Comparison of ENCODE assay signal across 15 cellular contexts in genomic region chr3:37909067-37909911, GRCh38. TPM values are rescaled to one million over a fixed set of nuclear protein-coding genes. Genes with fewer than 3 reads are reported as not detected.
DNase-seq lines count a peak whose midpoint lies in the region; ATAC-seq, FAIRE-seq and TF ChIP-seq lines count a peak whose summit lies in the region.
"Had no signal": no experiment of that assay in that cellular context is flagged by ENCODE, and none has a peak within 500 bp of the region (broad histone marks: within the 10 kb centered on the region; RNA-seq: fewer than 3 reads in every experiment).

No MANE protein-coding gene starts in this region.

- 0 out of 2 replicates have a peak, but pooled peaks cover 4% of the 10 kb centered on the region for H3K36me3 ChIP-seq in GM23248 (ENCODE audit: low read depth)
- no peaks in the 10 kb centered on the region for H3K36me3 ChIP-seq in endothelial cell of umbilical vein (ENCODE audit: control insufficient read depth in 2 of 2, extremely low read depth in 1 of 2, insufficient read depth in 2 of 2, low read length in 2 of 2)

- no peak overlapping the region for H3K27ac ChIP-seq in GM23248
- peak overlapping the region; percentile 22 for H3K27ac ChIP-seq in endothelial cell of umbilical vein (ENCODE audit: insufficient read depth, low read depth, low read length)
- H3K27ac ChIP-seq: C4-2B, HL-60, parathyroid adenoma had no signal

- H3K4me1 ChIP-seq in GM23248 (ENCODE audit: insufficient read depth) (peaks cover 28% of the 10 kb centered on the region), endothelial cell of umbilical vein (ENCODE audit: control insufficient read depth, extremely low read depth, insufficient read depth, low read length) (peaks cover 39% of the 10 kb centered on the region)

- H3K4me2 ChIP-seq in GM23248 (ENCODE audit: unreplicated experiment) = no peak overlapping the region
- peak overlapping the region; percentile 3 for H3K4me2 ChIP-seq in endothelial cell of umbilical vein (ENCODE audit: insufficient read depth, low read length)

- no peak overlapping the region for H2AFZ ChIP-seq in GM23248
- no peak overlapping the region for H2AFZ ChIP-seq in endothelial cell of umbilical vein (ENCODE audit: low read depth, low read length)
- H2AFZ ChIP-seq: parathyroid adenoma had no signal

- peak overlapping the region; percentile 74 for H3K27ac Mint-ChIP-seq in neural crest cell (ENCODE audit: unreplicated experiment)

- peaks cover 66% of the 10 kb centered on the region for H3K4me1 Mint-ChIP-seq in neural crest cell

- H3K27me3 Mint-ChIP-seq in neural crest cell (ENCODE audit: low read depth) = no peaks in the 10 kb centered on the region

- DNase-seq in GM23248 (peak; percentile 23), RCC 7860 (ENCODE audit: low spot score) (peak; percentile 51), endothelial cell of umbilical vein (ENCODE audit: low read depth, low spot score) (peak; percentile 51), neural crest cell (ENCODE audit: low read depth, low spot score) (no peak), middle frontal gyrus (ENCODE audit: extremely low spot score, low spot score) (no peak)
- DNase-seq: activated CD8-positive, alpha-beta memory T cell treated with anti-CD3 and anti-CD28 coated beads, Interleukin-2, amount 50 U/mL, for 48 hours; NCI-H187; stimulated activated CD4-positive, alpha-beta T cell treated with anti-CD3 and anti-CD28 coated beads, Interleukin-2, amount 100 ng/mL, for 48 hours; stimulated activated naive CD8-positive, alpha-beta T cell treated with anti-CD3 and anti-CD28 coated beads, Interleukin-15, amount 100 ng/mL, for 72 hours had no signal

- H3K9me2 ChIP-seq in GM23248 (ENCODE audit: insufficient read depth) = no peaks in the 10 kb centered on the region

- H4K20me1 ChIP-seq in GM23248 (ENCODE audit: insufficient read depth) = no peaks in the 10 kb centered on the region
- no peaks in the 10 kb centered on the region for H4K20me1 ChIP-seq in endothelial cell of umbilical vein (replicated peaks; ENCODE audit: control insufficient read depth, extremely low read depth, insufficient read depth, low read length)

- no peaks in the 10 kb centered on the region for H3K9me1 ChIP-seq in endothelial cell of umbilical vein (replicated peaks; ENCODE audit: control insufficient read depth, extremely low read depth, insufficient read depth, low read length)

- FAIRE-seq in RCC 7860 (lab: Jason Lieb, UNC) (peak; percentile 36), endothelial cell of umbilical vein (lab: Jason Lieb, UNC) (peak; percentile 18)

- no peaks in the 10 kb centered on the region for H3K9me3 Mint-ChIP-seq in neural crest cell
- H3K9me3 Mint-ChIP-seq: stimulated activated naive CD8-positive, alpha-beta T cell treated with anti-CD3 and anti-CD28 coated beads, Interleukin-15, amount 100 ng/mL, for 72 hours had no signal

- no peak overlapping the region for H3K9ac ChIP-seq in GM23248
- no peak overlapping the region for H3K9ac ChIP-seq in endothelial cell of umbilical vein (replicated peaks; ENCODE audit: extremely low read depth, insufficient read depth, low read length)
- H3K9ac ChIP-seq: parathyroid adenoma had no signal

- no peak for TF ChIP-seq CTCF in endothelial cell of umbilical vein (IDR thresholded peaks at IDR 0.05; ENCODE audit: extremely low read depth in 1 of 2, insufficient read depth in 1 of 2, low read depth in 1 of 2, low read length in 2 of 2)
- TF ChIP-seq CTCF in neural crest cell (conservative IDR thresholded peaks at IDR 0.05) = no peak

- H3F3A ChIP-seq in GM23248 (ENCODE audit: insufficient read depth) = peaks cover 24% of the 10 kb centered on the region

- no peak overlapping the region for H3K4me3 ChIP-seq in GM23248
- H3K4me3 ChIP-seq in endothelial cell of umbilical vein (replicated peaks in 1 of 3; ENCODE audit: insufficient read depth in 1 of 3, low read depth in 1 of 3, low read length in 3 of 3) = no peak overlapping the region

- WGBS in GM23248 (ENCODE audit: low coverage in 1 of 2, low lambda C conversion rate in 2 of 2, missing lambda C conversion rate in 2 of 2), 2 experiments = 88 to 89% methylated on average over 5 of the region's 5 CpGs

- BruUV-seq in endothelial cell of umbilical vein (replicated peaks; lab: Mats Ljungman, UMichigan) = no TSS peak

- POLR2A ChIA-PET in endothelial cell of umbilical vein (lab: Charles Lee) = no interaction called here

- H3K79me2 ChIP-seq in GM23248 (ENCODE audit: insufficient read depth) = peaks cover 92% of the 10 kb centered on the region
- no peaks in the 10 kb centered on the region for H3K79me2 ChIP-seq in endothelial cell of umbilical vein (ENCODE audit: control insufficient read depth, insufficient read depth, low read length)

- dilution Hi-C loops in endothelial cell of umbilical vein (cut with MboI; ENCODE audit: extremely low pct_ligation_motif_present, low sequenced_read_pairs) = no loop called here

- in situ Hi-C loops in GM23248 (cut with MboI) = no loop called here

- H3K36me3 Mint-ChIP-seq in neural crest cell (ENCODE audit: low read depth) = peaks cover 8% of the 10 kb centered on the region

- intact Hi-C loops in endothelial cell of umbilical vein (cut with micrococcal nuclease) = no loop called here

- H3K9me3 ChIP-seq in GM23248 (ENCODE audit: low read depth) = no peaks in the 10 kb centered on the region
- H3K9me3 ChIP-seq in endothelial cell of umbilical vein (replicated peaks; ENCODE audit: control insufficient read depth, insufficient read depth, low read length) = no peaks in the 10 kb centered on the region

- no peaks in the 10 kb centered on the region for H3K27me3 ChIP-seq in GM23248 (replicated peaks; ENCODE audit: insufficient read depth)
- H3K27me3 ChIP-seq in endothelial cell of umbilical vein (ENCODE audit: control insufficient read depth in 2 of 2, insufficient read depth in 2 of 2, low read length in 2 of 2) = no peaks in the 10 kb centered on the region

- H3K4me3 Mint-ChIP-seq in neural crest cell = peak overlapping the region; percentile 44
- H3K4me3 Mint-ChIP-seq: stimulated activated naive CD8-positive, alpha-beta T cell treated with anti-CD3 and anti-CD28 coated beads, Interleukin-15, amount 100 ng/mL, for 72 hours had no signal

- ATAC-seq in GM18861 (IDR thresholded peaks at IDR 0.05; ENCODE audit: unreplicated experiment) (no peak), GM18502 (IDR thresholded peaks at IDR 0.05; ENCODE audit: poor library complexity, unreplicated experiment) (no peak), GM21390 (IDR thresholded peaks at IDR 0.05; ENCODE audit: unreplicated experiment) (no peak)
- ATAC-seq: stimulated activated naive CD8-positive, alpha-beta T cell treated with anti-CD3 and anti-CD28 coated beads, Interleukin-15, amount 100 ng/mL, for 72 hours had no signal

- no peak for TF ChIP-seq POLR2A in endothelial cell of umbilical vein (IDR thresholded peaks at IDR 0.05; ENCODE audit: low read depth, low read length)

- CTCF ChIA-PET in endothelial cell of umbilical vein (lab: Charles Lee) = interaction anchor here (0.7 to 1.4 kb wide), 2 partner anchors 47 to 58 kb away, joined by 4 to 5 read pairs; no protein-coding TSS in a partner anchor

TF ChIP-seq in endothelial cell of umbilical vein, 7 proteins besides CTCF, POLR2A, EP300 and RAD21:
- peak; percentile 35 for TF ChIP-seq POLR2AphosphoS5 (IDR thresholded peaks at IDR 0.05; ENCODE audit: insufficient read depth, low read depth, low read length)
- TF ChIP-seq GATA2 (IDR thresholded peaks at IDR 0.05; ENCODE audit: insufficient read depth, insufficient read length, low read depth, low read length) = no peak
- TF ChIP-seq FOS (IDR thresholded peaks at IDR 0.05; ENCODE audit: borderline replicate concordance, insufficient read depth, low read length) = peak; percentile 37

RNA-seq across cellular contexts. Expression of gene CTDSPL, which starts 47.6 kb away (rescaled TPM):
- total RNA-seq in GM23248 (2014; rRNA removed; shearing (Covaris generic)) = 22.9 and 33.4 TPM in 2 replicates
- polyA plus RNA-seq in GM23248 (2016; fragmentation: Nextera tagmentation; extraction: Ambion mirVana) = 6.0 and 7.1 TPM in 2 replicates
- 27.6 and 43.2 TPM in 2 replicates for total RNA-seq in endothelial cell of umbilical vein
- 28.3 and 30.1 TPM in 2 replicates for polyA plus RNA-seq in endothelial cell of umbilical vein
- 23.3 and 28.3 TPM in 2 replicates for polyA plus RNA-seq in endothelial cell of umbilical vein (2011; cell fraction: cytosol; rRNA removed)
- polyA plus RNA-seq in endothelial cell of umbilical vein (2011; cell fraction: nucleus; rRNA removed) = 32.0 and 33.8 TPM in 2 replicates
- 18.5 and 20.3 TPM in 2 replicates for polyA plus RNA-seq in endothelial cell of umbilical vein (2012)
- polyA minus RNA-seq in endothelial cell of umbilical vein = 36.8 and 53.0 TPM in 2 replicates
- 15.8 TPM for polyA minus RNA-seq in endothelial cell of umbilical vein (2011; cell fraction: cytosol; rRNA and poly(A)+ RNA removed)
- 20.6 and 22.3 TPM in 2 replicates for polyA minus RNA-seq in endothelial cell of umbilical vein (2011; cell fraction: nucleus; rRNA and poly(A)+ RNA removed)
- total RNA-seq in neural crest cell = 36.8 and 42.2 TPM in 2 replicates

Comparison
In these comparisons a context has a peak if more than half of its experiments do, and no peak if none do; other contexts are left out.
1. DNase-seq: peak in GM23248 (single experiment), RCC 7860 (single experiment) and endothelial cell of umbilical vein (single experiment); none in neural crest cell (single experiment) and middle frontal gyrus (single experiment).